ENCODE assay signal across 8 cellular contexts in the genomic region with DNA sequence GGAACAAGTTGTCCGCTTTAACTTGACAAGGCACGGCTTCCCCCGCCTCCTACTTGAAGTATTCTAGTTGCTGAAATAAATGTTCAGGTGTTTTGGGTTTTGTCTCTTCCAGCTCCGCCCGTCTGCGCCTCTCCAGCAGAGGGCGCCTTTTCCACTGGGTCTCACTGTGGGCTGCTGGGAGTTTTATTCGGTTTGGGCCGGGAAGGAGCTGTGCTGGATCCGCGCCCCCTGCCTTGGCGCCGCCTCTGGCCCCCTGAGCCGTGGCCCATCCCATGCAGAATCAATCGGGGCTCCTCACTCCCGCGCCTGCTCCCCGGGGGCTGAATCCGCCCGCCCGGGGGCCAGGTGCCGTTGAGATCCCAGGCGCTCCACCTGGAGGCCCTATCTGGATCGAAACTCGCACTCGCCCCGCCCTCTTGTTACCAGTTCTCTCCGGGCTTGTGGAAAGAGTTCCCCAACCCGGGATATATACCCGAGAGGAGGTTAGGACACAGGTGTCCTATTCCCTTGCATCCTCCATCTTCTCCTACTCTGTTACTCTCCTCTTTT. TPM values are rescaled to one million over a fixed set of nuclear protein-coding genes. Genes with fewer than 3 reads are reported as not detected.
A peak's percentile ranks its signal among the peaks of the same experiment; 100 is the strongest.
DNase-seq lines count a peak whose midpoint lies in the region; ATAC-seq and TF ChIP-seq lines count a peak whose summit lies in the region.

No MANE protein-coding gene starts in this region.

- no peaks in the 10 kb centered on the region for H3K4me1 ChIP-seq in BE2C
- H3K4me1 ChIP-seq in ascending aorta, result no peaks in the 10 kb centered on the region

- H3K27ac ChIP-seq in ascending aorta, result no peak overlapping the region

- DNase-seq in BE2C (peak; percentile 77), HuH-7.5 (ENCODE audit: low spot score) (peak; percentile 37), T-helper 1 cell (peak; percentile 12 to 50 (median 36)), ascending aorta (ENCODE audit: low spot score in 2 of 2) (peak in 1 of 2 donors; percentile 68)
- DNase-seq in stimulated activated CD4-positive, alpha-beta T cell treated with anti-CD3 and anti-CD28 coated beads, Interleukin-15, amount 100 ng/mL, for 1 hour (ENCODE audit: low read depth in 1 of 2, low spot score in 1 of 2), result peak; percentile 10 to 49

- intact Hi-C loops in ascending aorta (cut with DNase I), result loop anchor here (5.0 kb wide), 1 partner anchor 201 kb away; no protein-coding TSS in a partner anchor

- ATAC-seq in GM19397 (IDR thresholded peaks at IDR 0.05; ENCODE audit: unreplicated experiment) (peak; percentile 85), HG03108 (IDR thresholded peaks at IDR 0.05; ENCODE audit: unreplicated experiment) (no peak)

- peak overlapping the region; percentile 65 for H3K4me3 ChIP-seq in BE2C (ENCODE audit: low read depth, low read length)
- peak overlapping the region; percentile 50 to 68 for H3K4me3 ChIP-seq in ascending aorta
- peak overlapping the region; percentile 55; the same call in 1 of the 2 replicates for H3K4me3 ChIP-seq in iPS-18c (ENCODE audit: insufficient read depth, low read depth, low read length)

- H3K27me3 ChIP-seq in BE2C (peaks cover 23% of the 10 kb centered on the region), ascending aorta (no peaks in the 10 kb centered on the region)

- TF ChIP-seq CTCF in BE2C (IDR thresholded peaks at IDR 0.05; ENCODE audit: low read depth, low read length), result peak; percentile 90
- peak; percentile 19 to 70 (median 65) for TF ChIP-seq CTCF in ascending aorta (IDR thresholded peaks at IDR 0.05)

- H3K9me3 ChIP-seq in BE2C (no peaks in the 10 kb centered on the region), ascending aorta (no peaks in the 10 kb centered on the region), iPS-18c (ENCODE audit: control insufficient read depth, insufficient read depth, low read length) (no peaks in the 10 kb centered on the region)

- no peaks in the 10 kb centered on the region for H3K36me3 ChIP-seq in BE2C
- no peaks in the 10 kb centered on the region for H3K36me3 ChIP-seq in ascending aorta

RNA-seq across cellular contexts. Expression of gene TCF21, which starts 51.0 kb away (rescaled TPM):
- polyA plus RNA-seq in BE2C (2012; ENCODE audit: insufficient read depth, insufficient read length, low read depth), result not detected
- 0.32 TPM for total RNA-seq in ascending aorta
